Comparison of ENCODE assay signal across 1 cellular context in the genomic region with DNA sequence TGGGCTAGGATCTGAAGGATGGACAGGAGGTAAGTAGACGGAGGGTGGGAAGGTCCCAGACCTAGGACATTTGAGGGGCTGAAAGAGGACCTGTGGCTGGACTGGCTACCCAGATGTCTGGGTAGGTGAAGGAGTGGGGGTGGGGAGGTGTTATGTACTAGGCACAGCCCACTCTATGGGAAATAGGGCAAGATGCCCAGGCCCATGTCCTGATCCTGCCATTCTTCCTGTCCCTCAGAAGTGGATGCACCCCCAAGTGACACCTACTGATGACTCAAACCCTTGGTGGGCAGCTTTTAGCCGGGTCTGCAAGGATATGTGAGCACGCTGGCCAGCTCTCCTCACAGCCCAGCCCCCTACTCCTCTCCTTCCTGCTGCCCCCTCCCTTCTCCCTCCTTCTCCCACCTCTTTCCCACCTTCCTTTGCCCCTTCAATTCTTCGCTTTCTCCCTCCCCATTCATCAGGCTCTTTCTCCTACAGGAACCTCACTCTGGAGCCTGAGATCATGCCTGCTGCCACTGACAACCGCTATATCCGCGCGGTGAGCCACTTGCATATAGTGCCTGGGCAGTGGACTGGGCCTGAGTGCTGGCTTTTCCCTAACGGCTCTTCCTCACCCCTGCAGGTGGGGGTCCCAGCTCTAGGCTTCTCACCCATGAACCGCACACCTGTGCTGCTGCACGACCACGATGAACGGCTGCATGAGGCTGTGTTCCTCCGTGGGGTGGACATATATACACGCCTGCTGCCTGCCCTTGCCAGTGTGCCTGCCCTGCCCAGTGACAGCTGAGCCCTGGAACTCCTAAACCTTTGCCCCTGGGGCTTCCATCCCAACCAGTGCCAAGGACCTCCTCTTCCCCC.
TF ChIP-seq lines count a peak whose summit lies in the region.

No MANE protein-coding gene starts in this region.

TF ChIP-seq in WTC11, 78 proteins besides CTCF, POLR2A, EP300 and RAD21 (continued from another document):
- TF ChIP-seq, protein P1, sequence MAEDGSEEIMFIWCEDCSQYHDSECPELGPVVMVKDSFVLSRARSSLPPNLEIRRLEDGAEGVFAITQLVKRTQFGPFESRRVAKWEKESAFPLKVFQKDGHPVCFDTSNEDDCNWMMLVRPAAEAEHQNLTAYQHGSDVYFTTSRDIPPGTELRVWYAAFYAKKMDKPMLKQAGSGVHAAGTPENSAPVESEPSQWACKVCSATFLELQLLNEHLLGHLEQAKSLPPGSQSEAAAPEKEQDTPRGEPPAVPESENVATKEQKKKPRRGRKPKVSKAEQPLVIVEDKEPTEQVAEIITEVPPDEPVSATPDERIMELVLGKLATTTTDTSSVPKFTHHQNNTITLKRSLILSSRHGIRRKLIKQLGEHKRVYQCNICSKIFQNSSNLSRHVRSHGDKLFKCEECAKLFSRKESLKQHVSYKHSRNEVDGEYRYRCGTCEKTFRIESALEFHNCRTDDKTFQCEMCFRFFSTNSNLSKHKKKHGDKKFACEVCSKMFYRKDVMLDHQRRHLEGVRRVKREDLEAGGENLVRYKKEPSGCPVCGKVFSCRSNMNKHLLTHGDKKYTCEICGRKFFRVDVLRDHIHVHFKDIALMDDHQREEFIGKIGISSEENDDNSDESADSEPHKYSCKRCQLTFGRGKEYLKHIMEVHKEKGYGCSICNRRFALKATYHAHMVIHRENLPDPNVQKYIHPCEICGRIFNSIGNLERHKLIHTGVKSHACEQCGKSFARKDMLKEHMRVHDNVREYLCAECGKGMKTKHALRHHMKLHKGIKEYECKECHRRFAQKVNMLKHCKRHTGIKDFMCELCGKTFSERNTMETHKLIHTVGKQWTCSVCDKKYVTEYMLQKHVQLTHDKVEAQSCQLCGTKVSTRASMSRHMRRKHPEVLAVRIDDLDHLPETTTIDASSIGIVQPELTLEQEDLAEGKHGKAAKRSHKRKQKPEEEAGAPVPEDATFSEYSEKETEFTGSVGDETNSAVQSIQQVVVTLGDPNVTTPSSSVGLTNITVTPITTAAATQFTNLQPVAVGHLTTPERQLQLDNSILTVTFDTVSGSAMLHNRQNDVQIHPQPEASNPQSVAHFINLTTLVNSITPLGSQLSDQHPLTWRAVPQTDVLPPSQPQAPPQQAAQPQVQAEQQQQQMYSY (CRISPR knock-in tag; IDR thresholded peaks at IDR 0.05) = no peak
- TF ChIP-seq, protein P2, sequence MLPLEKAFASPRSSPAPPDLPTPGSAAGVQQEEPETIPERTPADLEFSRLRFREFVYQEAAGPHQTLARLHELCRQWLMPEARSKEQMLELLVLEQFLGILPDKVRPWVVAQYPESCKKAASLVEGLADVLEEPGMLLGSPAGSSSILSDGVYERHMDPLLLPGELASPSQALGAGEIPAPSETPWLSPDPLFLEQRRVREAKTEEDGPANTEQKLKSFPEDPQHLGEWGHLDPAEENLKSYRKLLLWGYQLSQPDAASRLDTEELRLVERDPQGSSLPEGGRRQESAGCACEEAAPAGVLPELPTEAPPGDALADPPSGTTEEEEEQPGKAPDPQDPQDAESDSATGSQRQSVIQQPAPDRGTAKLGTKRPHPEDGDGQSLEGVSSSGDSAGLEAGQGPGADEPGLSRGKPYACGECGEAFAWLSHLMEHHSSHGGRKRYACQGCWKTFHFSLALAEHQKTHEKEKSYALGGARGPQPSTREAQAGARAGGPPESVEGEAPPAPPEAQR (CRISPR knock-in tag; IDR thresholded peaks at IDR 0.05) = no peak
- TF ChIP-seq TEAD1 (CRISPR knock-in tag; IDR thresholded peaks at IDR 0.05) (no peak), ZNF671 (CRISPR knock-in tag; IDR thresholded peaks at IDR 0.05) (no peak), GTF2I (CRISPR knock-in tag; conservative IDR thresholded peaks at IDR 0.05) (no peak), ZNF263 (CRISPR knock-in tag; IDR thresholded peaks at IDR 0.05; ENCODE audit: low read depth) (no peak), TP53 (CRISPR knock-in tag; IDR thresholded peaks at IDR 0.05) (no peak), JUN (CRISPR knock-in tag; IDR thresholded peaks at IDR 0.05) (no peak)
- TF ChIP-seq, protein P3, sequence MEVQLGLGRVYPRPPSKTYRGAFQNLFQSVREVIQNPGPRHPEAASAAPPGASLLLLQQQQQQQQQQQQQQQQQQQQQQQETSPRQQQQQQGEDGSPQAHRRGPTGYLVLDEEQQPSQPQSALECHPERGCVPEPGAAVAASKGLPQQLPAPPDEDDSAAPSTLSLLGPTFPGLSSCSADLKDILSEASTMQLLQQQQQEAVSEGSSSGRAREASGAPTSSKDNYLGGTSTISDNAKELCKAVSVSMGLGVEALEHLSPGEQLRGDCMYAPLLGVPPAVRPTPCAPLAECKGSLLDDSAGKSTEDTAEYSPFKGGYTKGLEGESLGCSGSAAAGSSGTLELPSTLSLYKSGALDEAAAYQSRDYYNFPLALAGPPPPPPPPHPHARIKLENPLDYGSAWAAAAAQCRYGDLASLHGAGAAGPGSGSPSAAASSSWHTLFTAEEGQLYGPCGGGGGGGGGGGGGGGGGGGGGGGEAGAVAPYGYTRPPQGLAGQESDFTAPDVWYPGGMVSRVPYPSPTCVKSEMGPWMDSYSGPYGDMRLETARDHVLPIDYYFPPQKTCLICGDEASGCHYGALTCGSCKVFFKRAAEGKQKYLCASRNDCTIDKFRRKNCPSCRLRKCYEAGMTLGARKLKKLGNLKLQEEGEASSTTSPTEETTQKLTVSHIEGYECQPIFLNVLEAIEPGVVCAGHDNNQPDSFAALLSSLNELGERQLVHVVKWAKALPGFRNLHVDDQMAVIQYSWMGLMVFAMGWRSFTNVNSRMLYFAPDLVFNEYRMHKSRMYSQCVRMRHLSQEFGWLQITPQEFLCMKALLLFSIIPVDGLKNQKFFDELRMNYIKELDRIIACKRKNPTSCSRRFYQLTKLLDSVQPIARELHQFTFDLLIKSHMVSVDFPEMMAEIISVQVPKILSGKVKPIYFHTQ (CRISPR knock-in tag; IDR thresholded peaks at IDR 0.05) = no peak
